ENCODE assay signal across 8 cellular contexts in genomic region chr12:106669216-106669615, GRCh38.
"Had no signal": no experiment of that assay in that cellular context is flagged by ENCODE, and none has a peak within 500 bp of the region (broad histone marks: within the 10 kb centered on the region; RNA-seq: fewer than 3 reads in every experiment).

No MANE protein-coding gene starts in this region.

- ATAC-seq: HCT116, HepG2 had no signal

- H2AFZ ChIP-seq: GM23248 had no signal

- H3K9ac ChIP-seq: GM23248 had no signal

- DNase-seq: GM23248, GOT3, H7, HFFc6 had no signal

- FAIRE-seq: HepG2 had no signal

- H3K4me3 ChIP-seq: GM23248, HAP-1 had no signal

- H3K9me3 ChIP-seq: HAP-1 had no signal

- H3K27ac ChIP-seq: GM23248, HL-60 had no signal

- H3K4me1 ChIP-seq: HAP-1 had no signal

- H3K36me3 ChIP-seq: HAP-1 had no signal
